ENCODE assay signal across 2 cellular contexts in the genomic region with DNA sequence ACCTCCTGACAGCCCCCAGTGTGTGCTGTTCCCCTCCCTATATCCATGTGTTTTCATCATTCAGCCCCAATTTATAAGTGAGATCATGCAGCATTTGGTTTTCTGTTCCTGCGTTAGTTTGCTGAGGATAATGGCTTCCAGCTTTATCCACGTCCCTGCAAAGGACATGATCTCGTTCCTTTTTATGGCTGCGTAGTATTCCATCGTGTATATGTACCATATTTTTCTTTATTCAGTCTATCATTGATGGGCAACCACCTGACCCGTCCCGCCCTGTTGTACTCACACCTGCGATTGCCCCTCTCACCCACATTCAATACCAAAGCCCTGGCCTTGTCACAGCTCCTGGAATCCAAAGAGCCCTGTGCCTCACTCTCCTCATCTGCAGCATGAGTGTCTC.
A peak's percentile ranks its signal among the peaks of the same experiment; 100 is the strongest.
TF ChIP-seq lines count a peak whose summit lies in the region.

No MANE protein-coding gene starts in this region.

TF ChIP-seq in HEK293, 187 proteins besides CTCF, POLR2A, EP300 and RAD21:
- TF ChIP-seq ZNF169 (tag by site-specific recombination; IDR thresholded peaks at IDR 0.05) = no peak
- no peak for TF ChIP-seq ZNF830 (tag by site-specific recombination; IDR thresholded peaks at IDR 0.05; ENCODE audit: low read depth)
- 0 out of 2 replicates have a peak, but pooled peaks have one; percentile 19 for TF ChIP-seq ZNF146 (tag by site-specific recombination; IDR thresholded peaks at IDR 0.05)

TF ChIP-seq in K562, 482 proteins besides CTCF, POLR2A, EP300 and RAD21:
- TF ChIP-seq, protein P1, sequence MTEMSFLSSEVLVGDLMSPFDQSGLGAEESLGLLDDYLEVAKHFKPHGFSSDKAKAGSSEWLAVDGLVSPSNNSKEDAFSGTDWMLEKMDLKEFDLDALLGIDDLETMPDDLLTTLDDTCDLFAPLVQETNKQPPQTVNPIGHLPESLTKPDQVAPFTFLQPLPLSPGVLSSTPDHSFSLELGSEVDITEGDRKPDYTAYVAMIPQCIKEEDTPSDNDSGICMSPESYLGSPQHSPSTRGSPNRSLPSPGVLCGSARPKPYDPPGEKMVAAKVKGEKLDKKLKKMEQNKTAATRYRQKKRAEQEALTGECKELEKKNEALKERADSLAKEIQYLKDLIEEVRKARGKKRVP (CRISPR knock-in tag; IDR thresholded peaks at IDR 0.05) = no peak
- TF ChIP-seq BCOR (IDR thresholded peaks at IDR 0.05) (peak; percentile 51), ZNF146 (CRISPR knock-in tag; IDR thresholded peaks at IDR 0.05; ENCODE audit: unreplicated experiment) (peak; percentile 67), PHF20 (IDR thresholded peaks at IDR 0.05; ENCODE audit: partially characterized antibody) (no peak), HNRNPH1 (optimal IDR thresholded peaks at IDR 0.05; ENCODE audit: low read depth, low read length) (no peak)
- TF ChIP-seq, protein P2, sequence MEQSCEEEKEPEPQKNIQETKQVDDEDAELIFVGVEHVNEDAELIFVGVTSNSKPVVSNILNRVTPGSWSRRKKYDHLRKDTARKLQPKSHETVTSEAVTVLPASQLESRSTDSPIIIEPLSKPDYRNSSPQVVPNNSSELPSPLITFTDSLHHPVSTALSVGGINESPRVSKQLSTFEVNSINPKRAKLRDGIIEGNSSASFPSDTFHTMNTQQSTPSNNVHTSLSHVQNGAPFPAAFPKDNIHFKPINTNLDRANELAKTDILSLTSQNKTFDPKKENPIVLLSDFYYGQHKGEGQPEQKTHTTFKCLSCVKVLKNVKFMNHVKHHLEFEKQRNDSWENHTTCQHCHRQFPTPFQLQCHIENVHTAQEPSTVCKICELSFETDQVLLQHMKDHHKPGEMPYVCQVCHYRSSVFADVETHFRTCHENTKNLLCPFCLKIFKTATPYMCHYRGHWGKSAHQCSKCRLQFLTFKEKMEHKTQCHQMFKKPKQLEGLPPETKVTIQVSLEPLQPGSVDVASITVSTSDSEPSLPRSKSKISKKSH (CRISPR knock-in tag; IDR thresholded peaks at IDR 0.05) = no peak
